ENCODE assay signal across 22 cellular contexts in genomic region chr5:129199308-129199707, GRCh38.
DNase-seq lines count a peak whose midpoint lies in the region; ATAC-seq and TF ChIP-seq lines count a peak whose summit lies in the region.
"Had no signal": no experiment of that assay in that cellular context is flagged by ENCODE, and none has a peak within 500 bp of the region (broad histone marks: within the 10 kb centered on the region; RNA-seq: fewer than 3 reads in every experiment).

No MANE protein-coding gene starts in this region.

- POLR2A ChIA-PET in CD8-positive, alpha-beta T cell (lab: Charles Lee), result no interaction called here

- no peaks in the 10 kb centered on the region for H3K27me3 Mint-ChIP-seq in CD8-positive, alpha-beta T cell (ENCODE audit: low read depth)

- H3K36me3 Mint-ChIP-seq in CD8-positive, alpha-beta T cell, result no peaks in the 10 kb centered on the region

- TF ChIP-seq CTCF in NB4 (IDR thresholded peaks at IDR 0.05; ENCODE audit: low read depth, low read length), result no peak
- no peak for TF ChIP-seq CTCF in CD8-positive, alpha-beta T cell (IDR thresholded peaks at IDR 0.05)

- no peaks in the 10 kb centered on the region for H3K9me3 ChIP-seq in CD8-positive, alpha-beta T cell (ENCODE audit: low read length)
- H3K9me3 ChIP-seq: SJCRH30 had no signal

- peak; percentile 14 for DNase-seq in NB4 (ENCODE audit: low read depth)
- DNase-seq in SKM-1 (lab: John Stamatoyannopoulos, UW; ENCODE audit: unreplicated experiment), result peak; percentile 37
- DNase-seq in amniotic epithelial cell (ENCODE audit: low read depth), result peak; percentile 0
- DNase-seq in activated CD8-positive, alpha-beta memory T cell treated with anti-CD3 and anti-CD28 coated beads for 24 hours, result no peak
- DNase-seq in CD8-positive, alpha-beta T cell, result no peak
- DNase-seq: C1 segment of cervical spinal cord, DND-41, HCEC 1CT, KBM-7, NCI-H1092, NCI-H1436 treated with DMSO at 0.1 percent for 48 hours, NCI-H2029, NCI-H345, NCI-H526, PC-9, SJCRH30, T-helper 2 cell had no signal

- ATAC-seq in HG02870 (IDR thresholded peaks at IDR 0.05; ENCODE audit: unreplicated experiment), result peak; percentile 44
- ATAC-seq in CD8-positive, alpha-beta T cell, result no peak
- no peak for ATAC-seq in GM18870 (IDR thresholded peaks at IDR 0.05; ENCODE audit: unreplicated experiment)
- ATAC-seq: GM23338, HepG2 had no signal

- no peak overlapping the region for H3K27ac ChIP-seq in CD8-positive, alpha-beta T cell (ENCODE audit: low read depth, low read length)
- H3K27ac ChIP-seq: PC-9, RWPE1, SJCRH30 had no signal

- no peak overlapping the region for H3K4me3 ChIP-seq in NB4 (ENCODE audit: low read depth, low read length)
- no peak overlapping the region for H3K4me3 ChIP-seq in CD8-positive, alpha-beta T cell (ENCODE audit: low read depth, low read length)
- H3K4me3 ChIP-seq: GM23338, PC-9, SJCRH30 had no signal

- TF ChIP-seq POLR2A in NB4 (IDR thresholded peaks at IDR 0.05; ENCODE audit: extremely low read depth, insufficient read length), result no peak

- H3K36me3 ChIP-seq in CD8-positive, alpha-beta T cell (ENCODE audit: insufficient read depth, low read length), result no peaks in the 10 kb centered on the region
- H3K36me3 ChIP-seq: SJCRH30 had no signal

- H3K27ac Mint-ChIP-seq in CD8-positive, alpha-beta T cell, result no peak overlapping the region
- H3K27ac Mint-ChIP-seq: GM23338 had no signal

- no peaks in the 10 kb centered on the region for H3K4me1 Mint-ChIP-seq in CD8-positive, alpha-beta T cell (ENCODE audit: low read depth)

- intact Hi-C loops in CD8-positive, alpha-beta T cell (cut with DNase I, micrococcal nuclease), result no loop called here

- H3K9me3 Mint-ChIP-seq in CD8-positive, alpha-beta T cell, result no peaks in the 10 kb centered on the region
- H3K9me3 Mint-ChIP-seq: GM23338 had no signal

- H3K27me3 ChIP-seq in CD8-positive, alpha-beta T cell (ENCODE audit: insufficient read depth, low read length), result no peaks in the 10 kb centered on the region
- H3K27me3 ChIP-seq: SJCRH30 had no signal

- no peak overlapping the region for H3K4me3 Mint-ChIP-seq in CD8-positive, alpha-beta T cell
- H3K4me3 Mint-ChIP-seq: GM23338 had no signal

- CTCF ChIA-PET in CD8-positive, alpha-beta T cell (lab: Charles Lee), result no interaction called here

- H3K4me1 ChIP-seq in CD8-positive, alpha-beta T cell (ENCODE audit: insufficient read depth, low read length), result no peaks in the 10 kb centered on the region
- H3K4me1 ChIP-seq: SJCRH30 had no signal

Comparison
In these comparisons a context has a peak if more than half of its experiments do, and no peak if none do; other contexts are left out.
1. DNase-seq: peak in NB4 (single experiment), SKM-1 (single experiment) and amniotic epithelial cell (single experiment); none in activated CD8-positive, alpha-beta memory T cell treated with anti-CD3 and anti-CD28 coated beads for 24 hours (single experiment) and CD8-positive, alpha-beta T cell (0 of 7).